12 cellular contexts compared by ENCODE assay signal in the genomic region with DNA sequence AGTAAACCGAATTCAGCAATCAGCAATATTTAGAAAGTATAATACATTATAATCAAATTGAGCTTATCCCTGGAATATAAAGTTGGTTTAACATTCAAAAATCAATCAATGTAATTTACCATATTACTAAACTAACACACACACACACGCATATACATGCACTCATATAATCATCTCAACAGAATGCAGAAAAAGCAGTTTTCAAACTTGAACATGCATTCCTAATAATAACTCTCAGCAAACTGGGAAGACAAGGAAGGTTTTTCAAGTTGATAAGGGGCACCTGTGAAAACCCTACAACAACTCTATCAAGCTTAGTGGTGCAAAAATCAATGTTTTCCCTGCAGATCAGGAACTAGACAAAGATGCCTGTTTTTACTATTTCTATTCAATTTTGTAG. TPM values are rescaled to one million over a fixed set of nuclear protein-coding genes. Genes with fewer than 3 reads are reported as not detected.
"Had no signal": no experiment of that assay in that cellular context is flagged by ENCODE, and none has a peak within 500 bp of the region (broad histone marks: within the 10 kb centered on the region; RNA-seq: fewer than 3 reads in every experiment).

No MANE protein-coding gene starts in this region.

- H3K4me3 Mint-ChIP-seq: HFFc6, IgD-negative memory B cell had no signal

- H3K36me3 ChIP-seq: HAP-1 had no signal

- FAIRE-seq: HepG2 had no signal

- ATAC-seq: HCT116, HepG2 had no signal

- H3K4me3 ChIP-seq: GM23248, HAP-1 had no signal

- H3K4me1 ChIP-seq: HAP-1 had no signal

- DNase-seq: GM23248, GOT3, H7, HFFc6, KBM-7 had no signal

- H3K27ac Mint-ChIP-seq: HFFc6, IgD-negative memory B cell had no signal

- H3K27ac ChIP-seq: GM23248, HL-60 had no signal

- H3K9me3 Mint-ChIP-seq: HFFc6, IgD-negative memory B cell had no signal

- H3K36me3 Mint-ChIP-seq: IgD-negative memory B cell had no signal

- H3K9ac ChIP-seq: GM23248 had no signal

RNA-seq across cellular contexts. Expression of a gene that starts 4.7 kb away (rescaled TPM):
- total RNA-seq: GM23248, H4, H7, HepG2, HFFc6, HT1080 had no signal
- polyA plus RNA-seq: GM23248, HepG2 had no signal
